10 cellular contexts compared by ENCODE assay signal in genomic region chr19:48394331-48395169, GRCh38.
DNase-seq lines count a peak whose midpoint lies in the region; ATAC-seq and TF ChIP-seq lines count a peak whose summit lies in the region.
"Had no signal": no experiment of that assay in that cellular context is flagged by ENCODE, and none has a peak within 500 bp of the region (broad histone marks: within the 10 kb centered on the region; RNA-seq: fewer than 3 reads in every experiment).

No MANE protein-coding gene starts in this region.

- H3K4me3 Mint-ChIP-seq in stimulated activated effector memory CD8-positive, alpha-beta T cell treated with anti-CD3 and anti-CD28 coated beads, Interleukin-12 subunit alpha, Interleukin-12 subunit beta, amount 100 ng/mL, for 72 hours, result peak overlapping the region; percentile 56

- peak overlapping the region; percentile 80 for H3K4me3 ChIP-seq in SK-N-MC
- peak overlapping the region; percentile 10 for H3K4me3 ChIP-seq in epithelial cell of esophagus (ENCODE audit: low read length)
- H3K4me3 ChIP-seq in MM.1S (ENCODE audit: low read length), result no peak overlapping the region

- peaks cover 12% of the 10 kb centered on the region for H3K36me3 Mint-ChIP-seq in stimulated activated effector memory CD8-positive, alpha-beta T cell treated with anti-CD3 and anti-CD28 coated beads, Interleukin-12 subunit alpha, Interleukin-12 subunit beta, amount 100 ng/mL, for 72 hours

- peaks cover 51% of the 10 kb centered on the region for H3K27me3 ChIP-seq in MM.1S (replicated peaks; ENCODE audit: insufficient read depth, low read length)

- H3K27ac Mint-ChIP-seq in stimulated activated effector memory CD8-positive, alpha-beta T cell treated with anti-CD3 and anti-CD28 coated beads, Interleukin-12 subunit alpha, Interleukin-12 subunit beta, amount 100 ng/mL, for 72 hours, result peak overlapping the region; percentile 50

- peaks cover 18% of the 10 kb centered on the region for H3F3A ChIP-seq in MM.1S (ENCODE audit: insufficient read depth, low read length)

- ATAC-seq in stimulated activated effector memory CD8-positive, alpha-beta T cell treated with anti-CD3 and anti-CD28 coated beads, Interleukin-12 subunit alpha, Interleukin-12 subunit beta, amount 100 ng/mL, for 72 hours, result no peak
- no peak for ATAC-seq in GM21526 (IDR thresholded peaks at IDR 0.05; ENCODE audit: low FRiP score, unreplicated experiment)
- ATAC-seq: foreskin keratinocyte had no signal

- DNase-seq in activated CD8-positive, alpha-beta memory T cell treated with anti-CD3 and anti-CD28 coated beads for 24 hours, result peak; percentile 59
- no peak for DNase-seq in activated CD8-positive, alpha-beta memory T cell treated with anti-CD3 and anti-CD28 coated beads, Interleukin-2, amount 50 U/mL, for 4 hours
- DNase-seq in SK-N-MC (ENCODE audit: low read depth, low spot score), result no peak
- no peak for DNase-seq in epithelial cell of esophagus (ENCODE audit: low read depth)
- no peak for DNase-seq in stimulated activated effector memory CD8-positive, alpha-beta T cell treated with anti-CD3 and anti-CD28 coated beads, Interleukin-12 subunit alpha, Interleukin-12 subunit beta, amount 100 ng/mL, for 72 hours (ENCODE audit: low spot score in 2 of 2)
- no peak for DNase-seq in MM.1S
- no peak for DNase-seq in NCI-H1417 treated with DMSO at 0.1 percent for 48 hours (lab: John Stamatoyannopoulos, UW)
- DNase-seq: foreskin keratinocyte, NCI-H1092 had no signal

- no peak for TF ChIP-seq CTCF in epithelial cell of esophagus (IDR thresholded peaks at IDR 0.05; ENCODE audit: insufficient read depth, low read depth, low read length, missing control alignments)
- no peak for TF ChIP-seq CTCF in MM.1S (IDR thresholded peaks at IDR 0.05; ENCODE audit: low read length)

- no peak overlapping the region for H3K27ac ChIP-seq in SK-N-MC
- H3K27ac ChIP-seq in MM.1S (ENCODE audit: low read length), result no peak overlapping the region
- H3K27ac ChIP-seq: foreskin keratinocyte had no signal

- no peak overlapping the region for H2AFZ ChIP-seq in MM.1S (ENCODE audit: low read length)

- H3K4me2 ChIP-seq in MM.1S (ENCODE audit: low read depth, low read length), result no peak overlapping the region

- H3K9me2 ChIP-seq in MM.1S (replicated peaks; ENCODE audit: insufficient read depth, low read length), result no peaks in the 10 kb centered on the region

- peaks cover 9% of the 10 kb centered on the region for H3K4me1 ChIP-seq in MM.1S (ENCODE audit: low read length)
- H3K4me1 ChIP-seq: foreskin keratinocyte had no signal

- peaks cover 66% of the 10 kb centered on the region for H3K4me1 Mint-ChIP-seq in stimulated activated effector memory CD8-positive, alpha-beta T cell treated with anti-CD3 and anti-CD28 coated beads, Interleukin-12 subunit alpha, Interleukin-12 subunit beta, amount 100 ng/mL, for 72 hours

- H3K79me2 ChIP-seq in MM.1S (ENCODE audit: low read length), result peaks cover 26% of the 10 kb centered on the region

- no peaks in the 10 kb centered on the region for H3K9me3 ChIP-seq in SK-N-MC (ENCODE audit: low read depth, low read length)
- no peaks in the 10 kb centered on the region for H3K9me3 ChIP-seq in MM.1S (replicated peaks; ENCODE audit: insufficient read depth, low read length)

- peaks cover 2% of the 10 kb centered on the region for H3K9me3 Mint-ChIP-seq in stimulated activated effector memory CD8-positive, alpha-beta T cell treated with anti-CD3 and anti-CD28 coated beads, Interleukin-12 subunit alpha, Interleukin-12 subunit beta, amount 100 ng/mL, for 72 hours

- H4K20me1 ChIP-seq in MM.1S (ENCODE audit: insufficient read depth, low read length), result no peaks in the 10 kb centered on the region

- peaks cover under 1% of the 10 kb centered on the region; the same call in 1 of the 2 replicates for H3K36me3 ChIP-seq in SK-N-MC (ENCODE audit: insufficient read depth, low read length)
- no peaks in the 10 kb centered on the region for H3K36me3 ChIP-seq in MM.1S (replicated peaks; ENCODE audit: insufficient read depth, low read length)

- H3K9ac ChIP-seq in SK-N-MC (ENCODE audit: insufficient read length) (no peak overlapping the region), MM.1S (ENCODE audit: low read length) (no peak overlapping the region)
